In genomic region chr3:12380408-12380795, GRCh38 we compare ENCODE assay signal across 18 cellular contexts.
"Had no signal": no experiment of that assay in that cellular context is flagged by ENCODE, and none has a peak within 500 bp of the region (broad histone marks: within the 10 kb centered on the region; RNA-seq: fewer than 3 reads in every experiment).

No MANE protein-coding gene starts in this region.

- H3K36me3 ChIP-seq: gastrocnemius medialis, prostate gland, suprapubic skin, WERI-Rb-1 had no signal

- DNase-seq: activated CD4-positive, alpha-beta memory T cell treated with anti-CD3 and anti-CD28 coated beads, Interleukin-2, amount 10 ng/mL, durations not matched to agents 7 days and 5 days; activated CD4-positive, alpha-beta T cell treated with anti-CD3 and anti-CD28 coated beads for 36 hours; activated naive CD4-positive, alpha-beta T cell treated with anti-CD3 and anti-CD28 coated beads, Interleukin-2, amount 50 U/mL, for 16 hours; activated T-cell treated with anti-CD3 and anti-CD28 coated beads, Interleukin-2, amount 50 U/mL, for 24 hours; dorsolateral prefrontal cortex; endodermal cell; gastrocnemius medialis; nephron progenitor cell; right cardiac atrium; stimulated activated CD4-positive, alpha-beta T cell treated with anti-CD3 and anti-CD28 coated beads, Interleukin-4, amount 100 ng/mL, for 4 hours; stimulated activated CD8-positive, alpha-beta memory T cell treated with anti-CD3 and anti-CD28 coated beads, Interleukin-4, amount 100 ng/mL, for 48 hours; stimulated activated naive CD8-positive, alpha-beta T cell treated with anti-CD3 and anti-CD28 coated beads, Interleukin-15, Interleukin-2, amounts not matched to agents 100 U/mL and 50 U/mL, for 24 hours; T1000; WERI-Rb-1 had no signal

- H3K4me3 Mint-ChIP-seq: activated CD4-positive, alpha-beta memory T cell treated with anti-CD3 and anti-CD28 coated beads, Interleukin-2, amount 10 ng/mL, durations not matched to agents 7 days and 5 days; activated CD4-positive, alpha-beta T cell treated with anti-CD3 and anti-CD28 coated beads for 36 hours; activated T-cell treated with anti-CD3 and anti-CD28 coated beads, Interleukin-2, amount 50 U/mL, for 24 hours; endodermal cell; mesothelial cell of epicardium; nephron progenitor cell had no signal

- H3K9me3 Mint-ChIP-seq: activated CD4-positive, alpha-beta memory T cell treated with anti-CD3 and anti-CD28 coated beads, Interleukin-2, amount 10 ng/mL, durations not matched to agents 7 days and 5 days; activated T-cell treated with anti-CD3 and anti-CD28 coated beads, Interleukin-2, amount 50 U/mL, for 24 hours; endodermal cell; mesothelial cell of epicardium; nephron progenitor cell had no signal

- H3K27ac Mint-ChIP-seq: activated CD4-positive, alpha-beta memory T cell treated with anti-CD3 and anti-CD28 coated beads, Interleukin-2, amount 10 ng/mL, durations not matched to agents 7 days and 5 days; activated CD4-positive, alpha-beta T cell treated with anti-CD3 and anti-CD28 coated beads for 36 hours; activated T-cell treated with anti-CD3 and anti-CD28 coated beads, Interleukin-2, amount 50 U/mL, for 24 hours; endodermal cell; mesothelial cell of epicardium; nephron progenitor cell had no signal

- H3K36me3 Mint-ChIP-seq: mesothelial cell of epicardium had no signal

- H3K27me3 ChIP-seq: dorsolateral prefrontal cortex, gastrocnemius medialis, suprapubic skin had no signal

- H3K4me3 ChIP-seq: dorsolateral prefrontal cortex, gastrocnemius medialis, lung, prostate gland, suprapubic skin had no signal

- ATAC-seq: activated CD4-positive, alpha-beta T cell treated with anti-CD3 and anti-CD28 coated beads for 36 hours; gastrocnemius medialis; right cardiac atrium; stimulated activated naive CD8-positive, alpha-beta T cell treated with anti-CD3 and anti-CD28 coated beads, Interleukin-15, Interleukin-2, amounts not matched to agents 100 U/mL and 50 U/mL, for 24 hours had no signal

- H3K4me1 Mint-ChIP-seq: mesothelial cell of epicardium, nephron progenitor cell had no signal
